Comparison of ENCODE assay signal across 24 cellular contexts in genomic region chr7:127039541-127039940, GRCh38.
"Had no signal": no experiment of that assay in that cellular context is flagged by ENCODE, and none has a peak within 500 bp of the region (broad histone marks: within the 10 kb centered on the region; RNA-seq: fewer than 3 reads in every experiment).

No MANE protein-coding gene starts in this region.

- H3K36me3 ChIP-seq: esophagus muscularis mucosa, gastroesophageal sphincter, heart left ventricle, left lung had no signal

- H2AFZ ChIP-seq: hepatocyte had no signal

- H3K4me2 ChIP-seq: hepatocyte had no signal

- FAIRE-seq: colon, endothelial cell of umbilical vein, frontal cortex, islet of Langerhans, keratinocyte had no signal

- H3K27me3 ChIP-seq: dorsolateral prefrontal cortex, foreskin keratinocyte, gastroesophageal sphincter, heart left ventricle, hepatocyte, left lung had no signal

- H3K4me1 ChIP-seq: esophagus muscularis mucosa, foreskin keratinocyte, gastroesophageal sphincter, heart left ventricle, left lung had no signal

- H3K4me3 ChIP-seq: coronary artery, dorsolateral prefrontal cortex, esophagus muscularis mucosa, gastroesophageal sphincter, heart left ventricle, hepatocyte, left lung, lung, mucosa of descending colon had no signal

- H3K79me2 ChIP-seq: hepatocyte had no signal

- H3K27ac ChIP-seq: coronary artery, dorsolateral prefrontal cortex, esophagus muscularis mucosa, foreskin keratinocyte, gastroesophageal sphincter, heart left ventricle, hepatocyte, left lung had no signal

- DNase-seq: dermis blood vessel endothelial cell; dorsolateral prefrontal cortex; effector CD4-positive, alpha-beta T cell; effector memory CD4-positive, alpha-beta T cell; foreskin keratinocyte; heart left ventricle; hypothalamus; left cardiac atrium; left lung; left ventricle myocardium superior; mammary epithelial cell; mucosa of descending colon; naive B cell; naive thymus-derived CD8-positive, alpha-beta T cell had no signal

- H3K9me3 ChIP-seq: esophagus muscularis mucosa, heart left ventricle, left lung, mucosa of descending colon had no signal
